Comparison of ENCODE assay signal across 2 cellular contexts in the genomic region with DNA sequence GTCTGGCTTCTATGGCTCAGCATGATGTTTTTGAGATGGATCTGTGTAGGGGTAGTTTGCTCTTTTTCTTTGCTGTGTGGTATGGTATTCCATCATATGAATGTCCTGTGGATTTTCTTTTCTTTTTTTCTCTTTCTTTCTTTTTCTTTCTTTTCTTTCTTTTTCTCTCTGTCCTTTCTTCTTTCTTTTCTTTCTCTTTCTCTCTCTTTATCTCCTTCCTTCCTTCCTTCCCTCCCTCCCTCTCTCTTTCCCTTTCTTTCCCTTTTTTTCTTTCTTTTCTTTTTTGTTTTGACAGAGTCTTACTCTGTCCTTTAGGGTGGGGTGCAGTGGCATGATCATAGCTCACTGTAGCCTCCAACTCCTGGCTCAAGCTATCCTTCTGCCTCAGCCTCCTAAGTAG.
TF ChIP-seq lines count a peak whose summit lies in the region.

No MANE protein-coding gene starts in this region.

TF ChIP-seq in A549, 52 proteins besides CTCF, POLR2A, EP300 and RAD21:
- no peak for TF ChIP-seq FOSB (CRISPR knock-in tag; IDR thresholded peaks at IDR 0.05)
- no peak for TF ChIP-seq HEYL (CRISPR knock-in tag; IDR thresholded peaks at IDR 0.05)
- no peak for TF ChIP-seq RCOR1 (IDR thresholded peaks at IDR 0.05; ENCODE audit: low read depth, low read length)
- no peak for TF ChIP-seq RNF2 (IDR thresholded peaks at IDR 0.05; ENCODE audit: borderline replicate concordance, low read depth)
- no peak for TF ChIP-seq HOXB5 (CRISPR knock-in tag; IDR thresholded peaks at IDR 0.05)
- TF ChIP-seq CHD4 (IDR thresholded peaks at IDR 0.05; ENCODE audit: borderline replicate concordance) = no peak
- no peak for TF ChIP-seq ZSCAN20 (CRISPR knock-in tag; IDR thresholded peaks at IDR 0.05)
- TF ChIP-seq KDM1A (IDR thresholded peaks at IDR 0.05; ENCODE audit: low read depth) = no peak
- TF ChIP-seq RFX5 (IDR thresholded peaks at IDR 0.05) = no peak
- no peak for TF ChIP-seq EHMT2 (IDR thresholded peaks at IDR 0.05; ENCODE audit: low read depth)
- no peak for TF ChIP-seq JUNB (IDR thresholded peaks at IDR 0.05)
- TF ChIP-seq TFCP2L1 (CRISPR knock-in tag; IDR thresholded peaks at IDR 0.05) = no peak
- no peak for TF ChIP-seq HOXA7 (CRISPR knock-in tag; IDR thresholded peaks at IDR 0.05)

TF ChIP-seq in IMR-90, 13 proteins besides CTCF, POLR2A, EP300 and RAD21:
- TF ChIP-seq RCOR1 (IDR thresholded peaks at IDR 0.05; ENCODE audit: insufficient replicate concordance, low read length) = no peak
- TF ChIP-seq SMC3 (IDR thresholded peaks at IDR 0.05; ENCODE audit: low read depth, low read length) = no peak
